Comparison of ENCODE assay signal across 1 cellular context in genomic region chr6:156427345-156427744, GRCh38.
TF ChIP-seq lines count a peak whose summit lies in the region.

No MANE protein-coding gene starts in this region.

TF ChIP-seq in IMR-90, 13 proteins besides CTCF, POLR2A, EP300 and RAD21:
- TF ChIP-seq FOS (IDR thresholded peaks at IDR 0.05; ENCODE audit: low read depth, low read length) (peak; percentile 75), SMC3 (IDR thresholded peaks at IDR 0.05; ENCODE audit: low read depth, low read length) (no peak), NFE2L2 (IDR thresholded peaks at IDR 0.05; ENCODE audit: low read depth, low read length) (no peak), CHD1 (IDR thresholded peaks at IDR 0.05; ENCODE audit: low read depth, low read length) (no peak), MAFK (IDR thresholded peaks at IDR 0.05; ENCODE audit: low read depth, low read length) (no peak), CEBPB (IDR thresholded peaks at IDR 0.05; ENCODE audit: low read depth, low read length) (no peak), BHLHE40 (IDR thresholded peaks at IDR 0.05; ENCODE audit: low read depth, low read length) (no peak), MAZ (IDR thresholded peaks at IDR 0.05; ENCODE audit: borderline replicate concordance, low read depth, low read length) (no peak), MXI1 (IDR thresholded peaks at IDR 0.05; ENCODE audit: borderline replicate concordance, low read depth, low read length) (no peak), ELK1 (IDR thresholded peaks at IDR 0.05; ENCODE audit: borderline replicate concordance, low read depth, low read length) (no peak), USF2 (IDR thresholded peaks at IDR 0.05; ENCODE audit: low read depth, low read length) (no peak), RCOR1 (IDR thresholded peaks at IDR 0.05; ENCODE audit: insufficient replicate concordance, low read length) (peak; percentile 40), RFX5 (IDR thresholded peaks at IDR 0.05; ENCODE audit: low read depth, low read length) (no peak)
